Comparison of ENCODE assay signal across 8 cellular contexts in the genomic region with DNA sequence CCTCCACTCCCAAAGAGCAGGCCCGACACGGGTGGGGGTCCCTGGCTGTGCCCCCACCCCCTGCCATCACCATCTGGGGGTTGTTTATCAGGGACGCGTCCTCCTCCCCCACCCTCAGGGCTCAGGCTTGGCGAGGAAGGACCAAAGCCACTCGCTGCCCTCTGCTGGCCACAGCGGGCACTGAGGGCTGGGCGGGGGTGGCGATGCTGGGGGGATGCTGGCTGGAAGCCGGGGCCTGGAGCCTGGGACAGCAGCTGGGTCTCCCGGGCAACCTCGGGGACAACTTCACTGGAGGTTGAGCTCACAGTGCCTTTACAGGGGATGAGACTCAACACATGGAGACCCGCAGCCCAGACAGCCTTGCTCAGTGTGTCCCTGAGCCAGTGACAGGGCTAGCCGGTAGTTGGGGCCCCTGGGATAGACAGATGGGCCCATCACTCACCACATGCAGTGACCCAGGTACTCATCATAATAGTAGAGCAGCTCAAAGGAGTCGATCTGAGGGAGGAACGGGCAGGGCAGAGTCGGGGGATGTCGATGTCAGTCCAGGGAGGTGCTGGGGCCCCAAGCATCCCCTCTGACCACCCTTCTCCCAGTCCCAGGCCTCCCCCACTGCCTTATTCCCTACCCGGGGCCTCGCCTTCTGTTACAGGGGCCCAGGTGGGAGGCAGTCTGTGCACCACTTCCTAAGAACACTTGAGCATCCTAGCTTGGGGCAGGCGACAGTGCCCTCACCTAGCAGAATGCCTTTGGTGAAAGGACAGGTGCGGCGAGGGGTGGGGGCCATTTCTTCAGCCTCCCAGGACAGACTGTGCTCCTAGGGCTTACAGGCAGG. TPM values are rescaled to one million over a fixed set of nuclear protein-coding genes. Genes with fewer than 3 reads are reported as not detected.
DNase-seq lines count a peak whose midpoint lies in the region; ATAC-seq and TF ChIP-seq lines count a peak whose summit lies in the region.

No MANE protein-coding gene starts in this region.

- 0 out of 2 replicates have a peak, but pooled peaks cover 2% of the 10 kb centered on the region for H4K20me1 ChIP-seq in DOHH2 (ENCODE audit: control insufficient read depth, insufficient read depth, low read depth, low read length)

- no peak overlapping the region for H3K56ac ChIP-seq in mesendoderm (ENCODE audit: low read length)

- TF ChIP-seq CTCF in DOHH2 (IDR thresholded peaks at IDR 0.05; ENCODE audit: low read depth, low read length, poor library complexity, severe bottlenecking), result peak; percentile 75
- peak; percentile 96 for TF ChIP-seq CTCF in LNCaP clone FGC (IDR thresholded peaks at IDR 0.05; ENCODE audit: control insufficient read depth, extremely low read depth, insufficient read depth)

- peaks cover 17% of the 10 kb centered on the region for H3K79me1 ChIP-seq in mesendoderm (ENCODE audit: low read length)

- no peak overlapping the region for H3K4me3 Mint-ChIP-seq in stimulated activated effector memory CD8-positive, alpha-beta T cell treated with anti-CD3 and anti-CD28 coated beads, Interleukin-12 subunit alpha, Interleukin-12 subunit beta, amount 100 ng/mL, for 72 hours

- no peaks in the 10 kb centered on the region for H3K9me2 ChIP-seq in DOHH2 (replicated peaks; ENCODE audit: control insufficient read depth, low read length)

- H3K4me2 ChIP-seq in DOHH2 (ENCODE audit: low read length) (peak overlapping the region; percentile 32), mesendoderm (ENCODE audit: low read length) (no peak overlapping the region)

- no peaks in the 10 kb centered on the region for H3K9me3 Mint-ChIP-seq in stimulated activated effector memory CD8-positive, alpha-beta T cell treated with anti-CD3 and anti-CD28 coated beads, Interleukin-12 subunit alpha, Interleukin-12 subunit beta, amount 100 ng/mL, for 72 hours

- H3K27ac ChIP-seq in DOHH2 (ENCODE audit: low read depth, low read length) (no peak overlapping the region), mesendoderm (ENCODE audit: low read depth, low read length) (no peak overlapping the region)

- H3K36me3 Mint-ChIP-seq in stimulated activated effector memory CD8-positive, alpha-beta T cell treated with anti-CD3 and anti-CD28 coated beads, Interleukin-12 subunit alpha, Interleukin-12 subunit beta, amount 100 ng/mL, for 72 hours, result peaks cover 20% of the 10 kb centered on the region

- DNase-seq in LNCaP clone FGC (ENCODE audit: low read depth), result no peak
- peak; percentile 85 for DNase-seq in activated CD8-positive, alpha-beta memory T cell treated with anti-CD3 and anti-CD28 coated beads for 24 hours
- DNase-seq in effector CD8-positive, alpha-beta T cell (lab: John Stamatoyannopoulos, UW), result peak; percentile 28
- DNase-seq in mesendoderm, result peak; percentile 74
- peak; percentile 57 to 75 for DNase-seq in stimulated activated effector memory CD8-positive, alpha-beta T cell treated with anti-CD3 and anti-CD28 coated beads, Interleukin-12 subunit alpha, Interleukin-12 subunit beta, amount 100 ng/mL, for 72 hours (ENCODE audit: low spot score in 2 of 2)
- DNase-seq in T1000 (lab: John Stamatoyannopoulos, UW), result no peak

- no peak overlapping the region for H3K18ac ChIP-seq in mesendoderm (ENCODE audit: low read length)

- no peak overlapping the region for H2AK5ac ChIP-seq in mesendoderm (ENCODE audit: low read length)

- H3K23ac ChIP-seq in mesendoderm (ENCODE audit: low read length), result no peak overlapping the region

- H3K79me2 ChIP-seq in DOHH2 (ENCODE audit: control insufficient read depth, low read length) (peaks cover 18% of the 10 kb centered on the region), mesendoderm (ENCODE audit: control insufficient read depth, insufficient read depth, low read length) (no peaks in the 10 kb centered on the region)

- no peak overlapping the region for H2BK120ac ChIP-seq in mesendoderm (ENCODE audit: low read depth, low read length)

- no peak overlapping the region for H2BK5ac ChIP-seq in mesendoderm (ENCODE audit: low read length)

- H3K4ac ChIP-seq in mesendoderm (ENCODE audit: low read depth, low read length), result no peak overlapping the region

- H3K4me3 ChIP-seq in DOHH2 (ENCODE audit: low read length) (no peak overlapping the region), LNCaP clone FGC (ENCODE audit: low read depth, low read length) (no peak overlapping the region), mesendoderm (ENCODE audit: low read length) (no peak overlapping the region)

- WGBS in mesendoderm (ENCODE audit: extremely low coverage, insufficient coverage, low lambda C conversion rate), result no CpG with 5 or more reads among the region's 23 CpGs

- peaks cover 24% of the 10 kb centered on the region for H3K4me1 ChIP-seq in DOHH2 (ENCODE audit: control insufficient read depth, low read length)
- H3K4me1 ChIP-seq in mesendoderm (ENCODE audit: control insufficient read depth, low read depth, low read length), result peaks cover 7% of the 10 kb centered on the region

- no peaks in the 10 kb centered on the region for H3F3A ChIP-seq in DOHH2 (ENCODE audit: control insufficient read depth, insufficient read depth)

- no peak overlapping the region for H4K5ac ChIP-seq in mesendoderm (ENCODE audit: low read length)

- no peak overlapping the region for H3K9ac ChIP-seq in mesendoderm (ENCODE audit: low read length)

- H4K8ac ChIP-seq in mesendoderm (ENCODE audit: low read depth, low read length), result no peak overlapping the region

- H3K27ac Mint-ChIP-seq in stimulated activated effector memory CD8-positive, alpha-beta T cell treated with anti-CD3 and anti-CD28 coated beads, Interleukin-12 subunit alpha, Interleukin-12 subunit beta, amount 100 ng/mL, for 72 hours, result no peak overlapping the region

- H3K27me3 ChIP-seq in DOHH2 (ENCODE audit: control insufficient read depth, low read length) (no peaks in the 10 kb centered on the region), mesendoderm (ENCODE audit: insufficient read depth, low read length, poor library complexity) (no peaks in the 10 kb centered on the region)

- H3K36me3 ChIP-seq in DOHH2 (ENCODE audit: control insufficient read depth, low read length) (peaks cover 22% of the 10 kb centered on the region), mesendoderm (ENCODE audit: control insufficient read depth, insufficient read depth, low read length) (no peaks in the 10 kb centered on the region)

- ATAC-seq in stimulated activated effector memory CD8-positive, alpha-beta T cell treated with anti-CD3 and anti-CD28 coated beads, Interleukin-12 subunit alpha, Interleukin-12 subunit beta, amount 100 ng/mL, for 72 hours, result peak; percentile 42
- ATAC-seq in HG03045 (IDR thresholded peaks at IDR 0.05; ENCODE audit: unreplicated experiment), result no peak

- H3K9me3 ChIP-seq in DOHH2 (ENCODE audit: control insufficient read depth, insufficient read depth, low read length), result no peaks in the 10 kb centered on the region

- H3K4me1 Mint-ChIP-seq in stimulated activated effector memory CD8-positive, alpha-beta T cell treated with anti-CD3 and anti-CD28 coated beads, Interleukin-12 subunit alpha, Interleukin-12 subunit beta, amount 100 ng/mL, for 72 hours, result peaks cover 32% of the 10 kb centered on the region

- no peak overlapping the region for H2BK15ac ChIP-seq in mesendoderm (replicated peaks; ENCODE audit: low read depth)

RNA-seq across cellular contexts. Expression of gene CALML4, which starts 5.9 kb away (rescaled TPM):
- polyA plus RNA-seq in mesendoderm (2013, experiment 1 of 2), result 9.8 TPM
- 10.0 TPM for polyA plus RNA-seq in mesendoderm (2013, experiment 2 of 2)

RNA-seq across cellular contexts. Expression of gene CLN6, which starts 18.5 kb away (rescaled TPM):
- polyA plus RNA-seq in mesendoderm (2013, experiment 1 of 2), result 53.2 TPM
- 52.3 TPM for polyA plus RNA-seq in mesendoderm (2013, experiment 2 of 2)

Comparison
In these comparisons a context has a peak if more than half of its experiments do, and no peak if none do; other contexts are left out.
1. DNase-seq: peak in activated CD8-positive, alpha-beta memory T cell treated with anti-CD3 and anti-CD28 coated beads for 24 hours (single experiment), effector CD8-positive, alpha-beta T cell (single experiment), mesendoderm (single experiment) and stimulated activated effector memory CD8-positive, alpha-beta T cell treated with anti-CD3 and anti-CD28 coated beads, Interleukin-12 subunit alpha, Interleukin-12 subunit beta, amount 100 ng/mL, for 72 hours (2 of 2); none in LNCaP clone FGC (single experiment) and T1000 (single experiment).